In genomic region chr1:108561731-108562326, GRCh38 we compare ENCODE assay signal across 1 cellular context.
TF ChIP-seq lines count a peak whose summit lies in the region.

No MANE protein-coding gene starts in this region.

TF ChIP-seq in GM12878, 131 proteins besides CTCF, POLR2A, EP300 and RAD21 (continued from another document):
- TF ChIP-seq MLLT1 (IDR thresholded peaks at IDR 0.05), result peak; percentile 30; the same call in 1 of the 2 replicates
- TF ChIP-seq IRF4 (IDR thresholded peaks at IDR 0.05; ENCODE audit: low read depth, low read length), result 0 out of 2 replicates have a peak, but pooled peaks have one; percentile 51
- no peak for TF ChIP-seq HCFC1 (IDR thresholded peaks at IDR 0.05; ENCODE audit: low read length)
- 0 out of 3 replicates have a peak, but pooled peaks have one; percentile 34 for TF ChIP-seq POU2F2 (IDR thresholded peaks at IDR 0.05; ENCODE audit: borderline replicate concordance, low read depth, low read length)
- no peak for TF ChIP-seq NRF1 (conservative IDR thresholded peaks at IDR 0.05; ENCODE audit: low read depth, low read length)
